ENCODE assay signal across 1 cellular context in the genomic region with DNA sequence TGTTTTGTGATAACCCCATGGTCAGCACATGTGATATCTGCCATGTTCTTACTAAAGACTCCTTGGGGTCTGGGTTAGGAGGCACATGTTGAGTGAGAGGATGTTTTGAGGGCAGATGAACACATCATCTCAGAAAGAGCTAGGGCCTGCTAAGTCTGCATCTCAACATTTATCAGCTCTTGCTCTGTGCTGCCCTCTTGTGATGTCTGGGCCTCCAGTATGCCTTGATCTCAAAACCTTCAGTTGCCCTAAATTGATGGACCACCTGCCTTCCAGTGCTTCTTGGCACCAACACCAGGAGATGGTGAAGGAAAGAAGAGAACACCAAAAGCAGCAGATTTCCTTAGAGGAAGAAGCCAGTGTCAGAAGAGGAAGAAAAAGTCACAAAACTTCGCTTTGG.
TF ChIP-seq lines count a peak whose summit lies in the region.

No MANE protein-coding gene starts in this region.

TF ChIP-seq in H1, 55 proteins besides CTCF, POLR2A, EP300 and RAD21 (continued from another document):
- TF ChIP-seq CHD7 (IDR thresholded peaks at IDR 0.05; ENCODE audit: insufficient replicate concordance, low read length) (no peak), MAFK (IDR thresholded peaks at IDR 0.05; ENCODE audit: low read depth, low read length) (no peak), EZH2 (IDR thresholded peaks at IDR 0.05; ENCODE audit: low read depth, low read length, severe bottlenecking) (no peak), HDAC2 (IDR thresholded peaks at IDR 0.05; ENCODE audit: borderline replicate concordance in 1 of 2, low read depth in 2 of 2, low read length in 2 of 2) (no peak), GABPA (IDR thresholded peaks at IDR 0.05; ENCODE audit: borderline replicate concordance, insufficient read depth, low read length) (no peak)
